In the genomic region with DNA sequence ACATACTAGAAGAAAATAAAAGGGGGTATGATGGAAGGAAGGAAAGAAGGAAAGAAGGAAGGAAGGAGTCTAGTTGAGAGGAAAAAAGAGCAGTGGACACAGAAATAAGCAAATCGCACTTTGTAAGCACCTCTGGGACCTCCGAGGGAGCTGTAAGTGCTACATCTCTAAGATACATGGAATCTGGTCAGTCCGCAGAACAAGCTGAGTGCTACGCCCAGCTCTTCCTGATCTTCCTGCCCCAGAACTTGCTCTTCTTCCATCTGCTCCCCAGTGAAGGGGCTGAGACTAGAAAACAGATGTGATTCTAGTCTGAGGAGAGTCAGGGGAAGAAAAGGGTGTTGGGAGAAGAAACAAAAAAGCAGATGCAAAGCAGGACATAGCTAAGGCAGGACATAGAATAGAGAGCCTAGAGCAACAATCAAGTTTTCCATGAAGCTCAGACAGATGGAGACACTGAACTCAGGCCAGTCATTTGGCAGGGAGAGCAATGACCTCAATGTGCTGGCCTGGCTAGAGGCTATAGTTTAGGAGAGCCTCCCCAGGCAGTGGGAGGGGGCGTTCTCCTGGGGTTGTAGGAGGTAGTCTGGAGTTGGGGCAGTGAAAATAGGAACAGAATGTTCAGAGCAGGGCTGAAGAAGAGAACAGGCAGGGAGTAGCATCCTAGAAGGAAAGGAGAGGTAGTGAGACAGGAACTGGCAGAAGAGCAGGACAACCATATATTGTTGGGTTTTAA, we compare ENCODE assay signal across 20 cellular contexts. TPM values are rescaled to one million over a fixed set of nuclear protein-coding genes. Genes with fewer than 3 reads are reported as not detected.
DNase-seq lines count a peak whose midpoint lies in the region; ATAC-seq and TF ChIP-seq lines count a peak whose summit lies in the region.
"Had no signal": no experiment of that assay in that cellular context is flagged by ENCODE, and none has a peak within 500 bp of the region (broad histone marks: within the 10 kb centered on the region; RNA-seq: fewer than 3 reads in every experiment).

No MANE protein-coding gene starts in this region.

- no peaks in the 10 kb centered on the region for H3K9me2 ChIP-seq in PC-3 (replicated peaks; ENCODE audit: low read length)

- H3K4me1 ChIP-seq in left ventricle myocardium inferior (peaks cover 11% of the 10 kb centered on the region), psoas muscle (no peaks in the 10 kb centered on the region), aorta (ENCODE audit: control insufficient read depth in 1 of 2, insufficient read depth in 2 of 2, low read length in 2 of 2) (no peaks in the 10 kb centered on the region), PC-3 (ENCODE audit: insufficient read depth, low read length) (no peaks in the 10 kb centered on the region)
- H3K4me1 ChIP-seq: Peyer's patch, upper lobe of left lung had no signal

- H3K27ac ChIP-seq in left ventricle myocardium inferior (replicated peaks) (peak overlapping the region; percentile 68), psoas muscle (peak overlapping the region; percentile 41), aorta (ENCODE audit: low read depth in 1 of 2, low read length in 2 of 2) (no peak overlapping the region), RWPE1 (no peak overlapping the region), PC-3 (ENCODE audit: low read length) (no peak overlapping the region)
- H3K27ac ChIP-seq: upper lobe of left lung had no signal

- no peaks in the 10 kb centered on the region for H4K20me1 ChIP-seq in PC-3 (ENCODE audit: low read length)

- H3K9me3 ChIP-seq in left ventricle myocardium inferior (replicated peaks): no peaks in the 10 kb centered on the region
- no peaks in the 10 kb centered on the region for H3K9me3 ChIP-seq in psoas muscle
- no peaks in the 10 kb centered on the region for H3K9me3 ChIP-seq in aorta (ENCODE audit: control insufficient read depth, low read length)
- H3K9me3 ChIP-seq in PC-3 (ENCODE audit: low read length): no peaks in the 10 kb centered on the region
- H3K9me3 ChIP-seq: Peyer's patch, upper lobe of left lung had no signal

- H3K4me3 ChIP-seq in left ventricle myocardium inferior (no peak overlapping the region), psoas muscle (no peak overlapping the region), aorta (ENCODE audit: low read length in 2 of 2) (no peak overlapping the region), PC-3 (ENCODE audit: low read length) (no peak overlapping the region)
- H3K4me3 ChIP-seq: Peyer's patch, skin epidermis, upper lobe of left lung had no signal

- ATAC-seq in Right ventricle myocardium inferior: peak; percentile 93
- peak in 3 of 4 donors; percentile 62 to 74 (median 71) for ATAC-seq in psoas muscle
- ATAC-seq in aorta (ENCODE audit: low FRiP score): peak; percentile 75
- ATAC-seq in PC-3: no peak
- ATAC-seq: activated CD8-positive, alpha-beta T cell treated with anti-CD3 and anti-CD28 coated beads for 36 hours; activated naive CD8-positive, alpha-beta T cell treated with anti-CD3 and anti-CD28 coated beads, Interleukin-2, amount 50 U/mL, for 24 hours had no signal

- no peak overlapping the region for H2AFZ ChIP-seq in PC-3 (ENCODE audit: low read length)

- WGBS in psoas muscle, 3 donors: 70 to 75% (median 73%) methylated on average over 5 of the region's 5 CpGs
- 74 to 78% methylated on average over 5 of the region's 5 CpGs for WGBS in aorta, 2 donors

- intact Hi-C loops in Right ventricle myocardium inferior (cut with DNase I): no loop called here
- intact Hi-C loops in cardiac septum (cut with DNase I): no loop called here
- intact Hi-C loops in left ventricle myocardium inferior (cut with micrococcal nuclease): loop anchor here (10.0 kb wide), 1 partner anchor 230 kb away; no protein-coding TSS in a partner anchor
- intact Hi-C loops in psoas muscle (cut with DNase I): no loop called here
- intact Hi-C loops in aorta (cut with DNase I): loop anchor here (5.0 to 10.0 kb wide), 3 partner anchors 228 to 998 kb away; no protein-coding TSS in a partner anchor
- intact Hi-C loops in PC-3 (cut with micrococcal nuclease): no loop called here

- H3K36me3 ChIP-seq in left ventricle myocardium inferior (no peaks in the 10 kb centered on the region), psoas muscle (ENCODE audit: insufficient read depth in 1 of 2, low read depth in 1 of 2) (no peaks in the 10 kb centered on the region), aorta (ENCODE audit: control insufficient read depth in 1 of 2, insufficient read depth in 2 of 2, low read length in 1 of 2) (no peaks in the 10 kb centered on the region), PC-3 (ENCODE audit: low read depth, low read length) (no peaks in the 10 kb centered on the region)
- H3K36me3 ChIP-seq: Peyer's patch, upper lobe of left lung had no signal

- BruUV-seq in PC-3 (replicated peaks; lab: Mats Ljungman, UMichigan): no TSS peak

- H3K79me2 ChIP-seq in PC-3 (ENCODE audit: low read length): no peaks in the 10 kb centered on the region

- POLR2A ChIA-PET in RWPE1 (lab: Yijun Ruan, JAX; ENCODE audit: low non-redundant PET): no interaction called here
- POLR2A ChIA-PET in PC-3 (lab: Charles Lee; ENCODE audit: unreplicated experiment): no interaction called here

- H3K27me3 ChIP-seq in left ventricle myocardium inferior (ENCODE audit: low read depth) (peaks cover 8% of the 10 kb centered on the region), psoas muscle (ENCODE audit: insufficient read depth in 3 of 3, low read length in 2 of 3) (peaks cover 0 to 3% (median 0%) of the 10 kb centered on the region in 3 donors), aorta (ENCODE audit: control insufficient read depth in 1 of 2, insufficient read depth in 2 of 2, low read length in 1 of 2) (no peaks in the 10 kb centered on the region), PC-3 (ENCODE audit: low read length) (peaks cover 22% of the 10 kb centered on the region)
- H3K27me3 ChIP-seq: Peyer's patch, upper lobe of left lung had no signal

- no peak overlapping the region for H3K4me2 ChIP-seq in PC-3 (ENCODE audit: low read length)

- TF ChIP-seq CTCF in left ventricle myocardium inferior (IDR thresholded peaks at IDR 0.05; ENCODE audit: borderline replicate concordance) (no peak), psoas muscle (IDR thresholded peaks at IDR 0.05) (no peak), RWPE1 (conservative IDR thresholded peaks at IDR 0.05; ENCODE audit: low read depth) (no peak), PC-3 (conservative IDR thresholded peaks at IDR 0.05; ENCODE audit: low read depth, low read length) (no peak)

- H3K9ac ChIP-seq in PC-3 (ENCODE audit: low read length): no peak overlapping the region

- H3F3A ChIP-seq in PC-3 (ENCODE audit: low read length, unreplicated experiment): no peaks in the 10 kb centered on the region

- DNase-seq in Right ventricle myocardium inferior (ENCODE audit: missing footprints) (peak; percentile 87), cardiac septum (ENCODE audit: low spot score) (no peak), left ventricle myocardium inferior (peak; percentile 84), psoas muscle (peak; percentile 77 to 88), aorta (peak in 1 of 2 donors; percentile 71), SIG-M5 (lab: John Stamatoyannopoulos, UW) (no peak), RWPE1 (ENCODE audit: low spot score) (no peak), PC-3 (no peak)
- DNase-seq: activated CD8-positive, alpha-beta T cell treated with anti-CD3 and anti-CD28 coated beads for 36 hours; activated naive CD8-positive, alpha-beta T cell treated with anti-CD3 and anti-CD28 coated beads, Interleukin-2, amount 50 U/mL, for 24 hours; CD8-positive, alpha-beta memory T cell; DMS79 treated with DMSO at 0.1 percent for 48 hours; IMR-90; MV-4-11; NCI-H82; Peyer's patch; stimulated activated CD4-positive, alpha-beta T cell treated with anti-CD3 and anti-CD28 coated beads, Interleukin-4, amount 100 ng/mL, for 4 hours; upper lobe of left lung had no signal

- CTCF ChIA-PET in RWPE1 (lab: Yijun Ruan, JAX) (no interaction called here), PC-3 (lab: Charles Lee) (no interaction called here)

RNA-seq across cellular contexts. Expression of a gene that starts 1.8 kb away (rescaled TPM):
- total RNA-seq in Right ventricle myocardium inferior (56.0 TPM), cardiac septum (20.8 TPM), left ventricle myocardium inferior (55.8 TPM), psoas muscle (10 to 100 TPM in 3 of 4 donors, 1 to 10 TPM in 1; 3.4 to 27.9 (median 20.7) TPM), aorta (100 to 1,000 TPM in 1 of 2 donors, 10 to 100 TPM in 1; 59.7 to 470 TPM), PC-3 (2014; rRNA removed) (not detected in 2 replicates)
- polyA plus RNA-seq in psoas muscle (10 to 100 TPM; 17.4 to 24.5 (median 23.3) TPM), aorta (10 to 100 TPM in 1 of 2 donors, under 1 TPM in 1; 0.67 to 11.8 TPM)
- total RNA-seq: activated CD8-positive, alpha-beta T cell treated with anti-CD3 and anti-CD28 coated beads for 36 hours; CD8-positive, alpha-beta memory T cell had no signal
- polyA plus RNA-seq: CD8-positive, alpha-beta memory T cell had no signal

RNA-seq across cellular contexts. Expression of a gene that starts 33.4 kb away (rescaled TPM):
- 12.5 TPM for total RNA-seq in Right ventricle myocardium inferior
- total RNA-seq in cardiac septum: 13.8 TPM
- 14.0 TPM for total RNA-seq in left ventricle myocardium inferior
- total RNA-seq in psoas muscle: 10 to 100 TPM in 2 of 4 donors, 1 to 10 TPM in 2; 4.6 to 19.1 (median 11.2) TPM
- polyA plus RNA-seq in psoas muscle: 1 to 10 TPM; 4.8 to 8.1 (median 5.7) TPM
- total RNA-seq in aorta: 100 to 1,000 TPM in 1 of 2 donors, 10 to 100 TPM in 1; 76.2 to 100 TPM
- polyA plus RNA-seq in aorta: 100 to 1,000 TPM in 1 of 2 donors, 10 to 100 TPM in 1; 42.6 to 117 TPM
- 1.3 and 4.9 TPM in 2 replicates for total RNA-seq in PC-3 (2014; rRNA removed)

RNA-seq across cellular contexts. Expression of a gene that starts 51.7 kb away (rescaled TPM):
- total RNA-seq in Right ventricle myocardium inferior (0.08 TPM), cardiac septum (0.13 TPM), left ventricle myocardium inferior (not detected), psoas muscle (not detected), aorta (under 1 TPM in 1 of 2 donors, not detected in 1; 0.39 TPM), PC-3 (2014; rRNA removed) (not detected in 2 replicates)
- polyA plus RNA-seq in psoas muscle (under 1 TPM in 1 of 3 donors, not detected in 2; 0.04 TPM), aorta (1 to 10 TPM in 1 of 2 donors, under 1 TPM in 1; 0.23 to 1.1 TPM)
- total RNA-seq: activated CD8-positive, alpha-beta T cell treated with anti-CD3 and anti-CD28 coated beads for 36 hours; IMR-90; mesothelial cell of epicardium had no signal
- polyA plus RNA-seq: CD8-positive, alpha-beta memory T cell; IMR-90 had no signal

Comparison
In these comparisons a context has a peak if more than half of its experiments do, and no peak if none do; other contexts are left out.
1. DNase-seq: peak in Right ventricle myocardium inferior (single experiment), left ventricle myocardium inferior (single experiment) and psoas muscle (2 of 2); none in cardiac septum (single experiment), SIG-M5 (single experiment), RWPE1 (single experiment) and PC-3 (single experiment).
2. intact Hi-C loops: an anchor here in left ventricle myocardium inferior (10.0 kb wide) and aorta (5.0 to 10.0 kb wide); none called in Right ventricle myocardium inferior, cardiac septum, psoas muscle and PC-3.
3. H3K27ac ChIP-seq: peak in left ventricle myocardium inferior (single experiment) and psoas muscle (single experiment); none in aorta (0 of 2), RWPE1 (single experiment) and PC-3 (single experiment).